In the genomic region with DNA sequence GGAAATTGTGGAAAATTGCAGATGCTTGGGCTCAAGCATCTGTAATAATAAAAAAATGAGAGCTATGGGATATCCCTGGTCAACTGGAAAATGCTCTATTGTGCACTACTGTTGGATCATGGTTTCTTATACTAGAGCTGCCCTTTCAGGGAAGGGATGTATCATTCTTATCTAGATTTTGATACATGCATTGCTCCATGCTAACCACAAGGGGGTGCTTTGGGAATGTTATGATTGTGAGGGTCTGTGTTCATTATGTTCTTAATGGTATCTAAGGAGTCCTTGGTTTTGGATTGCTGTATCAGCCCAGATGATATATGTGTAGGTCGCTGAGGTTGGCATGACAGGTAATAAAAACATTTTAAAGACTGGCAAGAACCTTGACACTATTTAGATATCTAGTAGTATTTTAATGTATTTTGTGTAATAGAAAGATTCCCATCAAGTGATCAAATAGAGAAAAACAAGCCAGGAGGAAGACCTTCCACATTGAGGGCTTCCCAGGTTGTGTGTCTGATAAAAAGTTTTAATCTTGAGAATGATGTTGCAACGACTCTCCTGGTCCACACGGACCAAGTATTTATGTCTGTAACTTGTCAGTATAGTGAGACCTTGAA, we compare ENCODE assay signal across 8 cellular contexts. TPM values are rescaled to one million over a fixed set of nuclear protein-coding genes. Genes with fewer than 3 reads are reported as not detected.
A peak's percentile ranks its signal among the peaks of the same experiment; 100 is the strongest.
DNase-seq lines count a peak whose midpoint lies in the region; ATAC-seq and TF ChIP-seq lines count a peak whose summit lies in the region.

No MANE protein-coding gene starts in this region.

- H3K27ac ChIP-seq in heart left ventricle: no peak overlapping the region
- H3K27ac ChIP-seq in Peyer's patch: no peak overlapping the region
- H3K27ac ChIP-seq in fibroblast of lung (ENCODE audit: insufficient read depth, low read length): no peak overlapping the region
- no peak overlapping the region for H3K27ac ChIP-seq in gastrocnemius medialis

- no peaks in the 10 kb centered on the region for H3K79me2 ChIP-seq in fibroblast of lung (ENCODE audit: control insufficient read depth, insufficient read depth, low read length)

- TF ChIP-seq CTCF in heart left ventricle (IDR thresholded peaks at IDR 0.05): peak; percentile 46 to 70 (median 60)
- TF ChIP-seq CTCF in Peyer's patch (IDR thresholded peaks at IDR 0.05): peak in 5 of 6 experiments; percentile 39 to 52 (median 46)
- peak; percentile 76 to 83 for TF ChIP-seq CTCF in fibroblast of lung (conservative IDR thresholded peaks at IDR 0.05 in 1 of 2, IDR thresholded peaks at IDR 0.05 in 1 of 2; ENCODE audit: low read depth in 1 of 2, low read length in 2 of 2)
- peak; percentile 37 to 58 (median 48) for TF ChIP-seq CTCF in gastrocnemius medialis (IDR thresholded peaks at IDR 0.05 in 4 of 5, conservative IDR thresholded peaks at IDR 0.05 in 1 of 5)

- no peak for DNase-seq in heart left ventricle
- no peak for DNase-seq in Right ventricle myocardium superior
- no peak for DNase-seq in Peyer's patch
- DNase-seq in fibroblast of lung (ENCODE audit: low read depth in 2 of 2): peak; percentile 17 to 54
- DNase-seq in gastrocnemius medialis: no peak
- DNase-seq in GM19238 (ENCODE audit: insufficient read length, low spot score): no peak

- no peaks in the 10 kb centered on the region for H3K9me3 ChIP-seq in heart left ventricle
- no peaks in the 10 kb centered on the region for H3K9me3 ChIP-seq in Peyer's patch
- H3K9me3 ChIP-seq in fibroblast of lung (ENCODE audit: control insufficient read depth, insufficient read depth, low read depth, low read length): no peaks in the 10 kb centered on the region
- no peaks in the 10 kb centered on the region for H3K9me3 ChIP-seq in gastrocnemius medialis

- H3K36me3 ChIP-seq in heart left ventricle (peaks cover 0 to 81% (median 77%) of the 10 kb centered on the region in 9 donors), Peyer's patch (peaks cover 0 to 29% (median 0%) of the 10 kb centered on the region in 3 donors), fibroblast of lung (ENCODE audit: control insufficient read depth, insufficient read depth, low read length) (peaks cover 3% of the 10 kb centered on the region), gastrocnemius medialis (peaks cover 2 to 69% of the 10 kb centered on the region in 2 donors)

- intact Hi-C loops in heart left ventricle (cut with DNase I): loop anchor here (1.0 to 5.0 kb wide), 6 partner anchors 112 to 288 kb away; no protein-coding TSS in a partner anchor
- intact Hi-C loops in Right ventricle myocardium superior (cut with DNase I): loop anchor here (5.0 kb wide), 1 partner anchor 112 kb away; no protein-coding TSS in a partner anchor
- intact Hi-C loops in gastrocnemius medialis (cut with DNase I; ENCODE audit: low total_unique reads): loop anchor here (5.0 kb wide), 1 partner anchor 117 kb away; no protein-coding TSS in a partner anchor

- WGBS in heart left ventricle, 4 donors: 75 to 79% (median 77%) methylated on average over 3 of the region's 3 CpGs

- no peak for TF ChIP-seq POLR2A in heart left ventricle (IDR thresholded peaks at IDR 0.05)
- TF ChIP-seq POLR2A in Peyer's patch (IDR thresholded peaks at IDR 0.05): no peak
- TF ChIP-seq POLR2A in gastrocnemius medialis (IDR thresholded peaks at IDR 0.05): no peak

- H3K4me1 ChIP-seq in heart left ventricle (peaks cover 0 to 3% (median 0%) of the 10 kb centered on the region in 12 donors), Peyer's patch (no peaks in the 10 kb centered on the region), fibroblast of lung (ENCODE audit: control insufficient read depth, extremely low read depth, insufficient read depth, low read length) (no peaks in the 10 kb centered on the region), gastrocnemius medialis (no peaks in the 10 kb centered on the region)

- H2AFZ ChIP-seq in fibroblast of lung (ENCODE audit: low read length): no peak overlapping the region

- in situ Hi-C loops in gastrocnemius medialis (cut with MboI; ENCODE audit: low sequenced_read_pairs in 4 of 4): loop anchor here in 2 of 4 donors (5.0 to 25.0 kb wide), 3 partner anchors 107 to 498 kb away; no protein-coding TSS in a partner anchor

- H3K4me2 ChIP-seq in fibroblast of lung (ENCODE audit: extremely low read depth, insufficient read depth, low read length): no peak overlapping the region

- ATAC-seq in heart left ventricle (peak in 3 of 4 donors; percentile 41 to 62 (median 53)), Right ventricle myocardium superior (ENCODE audit: poor library complexity) (no peak), gastrocnemius medialis (no peak), HG02981 (IDR thresholded peaks at IDR 0.05; ENCODE audit: unreplicated experiment) (no peak), HG02973 (IDR thresholded peaks at IDR 0.05; ENCODE audit: unreplicated experiment) (no peak)

- H3K4me3 ChIP-seq in heart left ventricle (no peak overlapping the region), Peyer's patch (no peak overlapping the region), fibroblast of lung (replicated peaks in 1 of 4; ENCODE audit: control extremely low read depth in 1 of 4, insufficient read depth in 1 of 4, low read depth in 3 of 4, low read length in 4 of 4) (no peak overlapping the region), gastrocnemius medialis (no peak overlapping the region)

- no peak overlapping the region for H3K9ac ChIP-seq in fibroblast of lung (ENCODE audit: insufficient read depth, low read length)

- H3K27me3 ChIP-seq in heart left ventricle: no peaks in the 10 kb centered on the region
- H3K27me3 ChIP-seq in Peyer's patch: no peaks in the 10 kb centered on the region
- H3K27me3 ChIP-seq in fibroblast of lung (ENCODE audit: control insufficient read depth, insufficient read depth, low read length): no peaks in the 10 kb centered on the region
- no peaks in the 10 kb centered on the region for H3K27me3 ChIP-seq in gastrocnemius medialis

- no peaks in the 10 kb centered on the region for H4K20me1 ChIP-seq in fibroblast of lung (ENCODE audit: control insufficient read depth, extremely low read depth, insufficient read depth, low read length)

RNA-seq across cellular contexts. Expression of a gene that starts 49.2 kb away (rescaled TPM):
- 10 to 100 TPM in 2 of 9 donors, 1 to 10 TPM in 7; 1.2 to 47.8 (median 5.1) TPM for total RNA-seq in heart left ventricle
- polyA plus RNA-seq in heart left ventricle: 1 to 10 TPM; 1.6 to 3.2 TPM
- total RNA-seq in Right ventricle myocardium superior: 3.5 TPM
- total RNA-seq in Peyer's patch: 10 to 100 TPM in 2 of 4 donors, 1 to 10 TPM in 2; 4.7 to 13.8 (median 9.4) TPM
- under 0.01 and 0.77 TPM in 2 replicates for total RNA-seq in fibroblast of lung
- polyA plus RNA-seq in fibroblast of lung: 0.17 and 0.29 TPM in 2 replicates
- 0.06 and 0.16 TPM in 2 replicates for polyA plus RNA-seq in fibroblast of lung (2012)
- polyA minus RNA-seq in fibroblast of lung (ENCODE audit: low replicate concordance): not detected in 2 replicates
- 1 to 10 TPM; 2.7 to 7.5 (median 4.1) TPM for total RNA-seq in gastrocnemius medialis

Comparison
In these comparisons a context has a peak if more than half of its experiments do, and no peak if none do; other contexts are left out.
1. ATAC-seq: peak in heart left ventricle (3 of 4); none in Right ventricle myocardium superior (single experiment), gastrocnemius medialis (0 of 2), HG02981 (single experiment) and HG02973 (single experiment).
2. DNase-seq: peak in fibroblast of lung (2 of 2); none in heart left ventricle (0 of 5), Right ventricle myocardium superior (single experiment), Peyer's patch (0 of 3), gastrocnemius medialis (0 of 2) and GM19238 (single experiment).
3. Peak in every context shown above with its lines, with median percentiles within 50 percentile points of each other: CTCF ChIP-seq.